In the genomic region with DNA sequence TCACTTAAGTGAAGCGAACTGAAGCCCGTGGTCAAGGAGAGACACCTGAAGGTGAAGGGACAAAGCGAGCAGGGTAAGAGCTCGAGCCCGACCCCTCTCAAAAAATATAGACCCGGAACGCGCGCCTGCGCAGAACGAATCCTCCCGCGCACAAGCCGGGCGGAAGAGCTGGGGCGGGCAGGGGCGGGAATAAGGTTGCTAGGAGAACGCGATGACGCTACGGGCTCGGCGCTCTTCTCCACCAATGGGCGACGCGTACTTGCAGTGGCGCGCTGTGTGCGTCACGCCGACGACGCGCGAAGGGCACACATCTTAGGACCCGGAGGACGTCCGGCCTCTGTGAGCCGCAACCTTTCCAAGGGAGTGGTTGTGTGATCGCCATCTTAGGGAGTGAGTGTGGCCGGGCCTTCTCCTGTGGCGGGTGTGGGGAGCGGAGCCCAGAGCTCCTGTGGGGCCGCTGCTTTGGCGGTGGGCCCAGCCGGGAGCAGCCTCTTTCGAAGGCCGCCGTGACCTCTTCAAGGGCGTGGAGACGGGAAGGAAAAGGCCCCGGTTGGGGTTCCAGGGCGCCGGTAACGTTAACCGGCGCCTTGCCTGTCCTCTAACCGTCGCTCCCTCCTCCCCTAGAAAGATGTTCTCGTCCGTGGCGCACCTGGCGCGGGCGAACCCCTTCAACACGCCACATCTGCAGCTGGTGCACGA, we compare ENCODE assay signal across 1 cellular context.
A peak's percentile ranks its signal among the peaks of the same experiment; 100 is the strongest.
TF ChIP-seq lines count a peak whose summit lies in the region.

A gene (plus strand): TSS at position 336 of the 699 bp plus-strand sequence. CDS start 293 bp downstream, at position 629.

TF ChIP-seq in K562, 482 proteins besides CTCF, POLR2A, EP300 and RAD21 (continued from another document):
- TF ChIP-seq RBM14 (IDR thresholded peaks at IDR 0.05; ENCODE audit: borderline replicate concordance, insufficient read depth, low read depth, low read length) (no peak), NR2C2 (CRISPR knock-in tag; IDR thresholded peaks at IDR 0.05) (no peak), NR2C2 (tag; IDR thresholded peaks at IDR 0.05) (peak; percentile 80), GATAD2A (IDR thresholded peaks at IDR 0.05) (no peak), SP1 (CRISPR knock-in tag; IDR thresholded peaks at IDR 0.05) (peak; percentile 14; the same call in 1 of the 2 replicates), ZNF561 (CRISPR knock-in tag; conservative IDR thresholded peaks at IDR 0.05) (no peak), FOS (IDR thresholded peaks at IDR 0.05; ENCODE audit: extremely low read depth, insufficient read length) (peak; percentile 69), PHF20 (IDR thresholded peaks at IDR 0.05; ENCODE audit: partially characterized antibody) (peak; percentile 73), THRAP3 (IDR thresholded peaks at IDR 0.05; ENCODE audit: borderline replicate concordance) (no peak), CCNT2 (IDR thresholded peaks at IDR 0.05; ENCODE audit: borderline replicate concordance, extremely low read depth, insufficient read length, low read depth, low read length) (no peak), JUN (IDR thresholded peaks at IDR 0.05; ENCODE audit: borderline replicate concordance, low read depth, low read length) (peak; percentile 59; the same call in 1 of the 2 replicates), JUN (CRISPR knock-in tag; IDR thresholded peaks at IDR 0.05; ENCODE audit: borderline replicate concordance) (no peak), KLF10 (CRISPR knock-in tag; IDR thresholded peaks at IDR 0.05) (no peak), NFRKB (IDR thresholded peaks at IDR 0.05; ENCODE audit: low read depth) (peak; percentile 89), GABPB1 (CRISPR knock-in tag; IDR thresholded peaks at IDR 0.05) (peak; percentile 85; the same call in 1 of the 2 replicates), ZNF551 (CRISPR knock-in tag; IDR thresholded peaks at IDR 0.05) (no peak), ZFP1 (CRISPR knock-in tag; IDR thresholded peaks at IDR 0.05) (peak; percentile 40; the same call in 1 of the 2 replicates), CREBBP (IDR thresholded peaks at IDR 0.05; ENCODE audit: low read depth, low read length) (no peak), MEF2A (IDR thresholded peaks at IDR 0.05; ENCODE audit: control insufficient read depth, low read depth, low read length) (no peak), NCOA4 (IDR thresholded peaks at IDR 0.05; ENCODE audit: partially characterized antibody) (no peak), SRF (CRISPR knock-in tag; IDR thresholded peaks at IDR 0.05) (peak in 1 of 2 experiments; percentile 66; a peak in 2 of 4 replicates), SMAD3 (CRISPR knock-in tag; conservative IDR thresholded peaks at IDR 0.05) (no peak), ZBED1 (IDR thresholded peaks at IDR 0.05) (no peak; the same call in 1 of the 2 replicates), TCF7L2 (IDR thresholded peaks at IDR 0.05; ENCODE audit: low read depth, low read length) (no peak), ATF7 (IDR thresholded peaks at IDR 0.05) (peak; percentile 78), KLF16 (IDR thresholded peaks at IDR 0.05) (no peak), KLF13 (tag; IDR thresholded peaks at IDR 0.05; ENCODE audit: borderline replicate concordance, low read depth) (no peak)
- TF ChIP-seq, protein P1, sequence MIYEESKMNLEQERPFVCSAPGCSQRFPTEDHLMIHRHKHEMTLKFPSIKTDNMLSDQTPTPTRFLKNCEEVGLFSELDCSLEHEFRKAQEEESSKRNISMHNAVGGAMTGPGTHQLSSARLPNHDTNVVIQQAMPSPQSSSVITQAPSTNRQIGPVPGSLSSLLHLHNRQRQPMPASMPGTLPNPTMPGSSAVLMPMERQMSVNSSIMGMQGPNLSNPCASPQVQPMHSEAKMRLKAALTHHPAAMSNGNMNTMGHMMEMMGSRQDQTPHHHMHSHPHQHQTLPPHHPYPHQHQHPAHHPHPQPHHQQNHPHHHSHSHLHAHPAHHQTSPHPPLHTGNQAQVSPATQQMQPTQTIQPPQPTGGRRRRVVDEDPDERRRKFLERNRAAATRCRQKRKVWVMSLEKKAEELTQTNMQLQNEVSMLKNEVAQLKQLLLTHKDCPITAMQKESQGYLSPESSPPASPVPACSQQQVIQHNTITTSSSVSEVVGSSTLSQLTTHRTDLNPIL (CRISPR knock-in tag; IDR thresholded peaks at IDR 0.05) = no peak
- TF ChIP-seq, protein P2, sequence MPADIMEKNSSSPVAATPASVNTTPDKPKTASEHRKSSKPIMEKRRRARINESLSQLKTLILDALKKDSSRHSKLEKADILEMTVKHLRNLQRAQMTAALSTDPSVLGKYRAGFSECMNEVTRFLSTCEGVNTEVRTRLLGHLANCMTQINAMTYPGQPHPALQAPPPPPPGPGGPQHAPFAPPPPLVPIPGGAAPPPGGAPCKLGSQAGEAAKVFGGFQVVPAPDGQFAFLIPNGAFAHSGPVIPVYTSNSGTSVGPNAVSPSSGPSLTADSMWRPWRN (IDR thresholded peaks at IDR 0.05; ENCODE audit: low read depth) = no peak
- TF ChIP-seq, protein P3, sequence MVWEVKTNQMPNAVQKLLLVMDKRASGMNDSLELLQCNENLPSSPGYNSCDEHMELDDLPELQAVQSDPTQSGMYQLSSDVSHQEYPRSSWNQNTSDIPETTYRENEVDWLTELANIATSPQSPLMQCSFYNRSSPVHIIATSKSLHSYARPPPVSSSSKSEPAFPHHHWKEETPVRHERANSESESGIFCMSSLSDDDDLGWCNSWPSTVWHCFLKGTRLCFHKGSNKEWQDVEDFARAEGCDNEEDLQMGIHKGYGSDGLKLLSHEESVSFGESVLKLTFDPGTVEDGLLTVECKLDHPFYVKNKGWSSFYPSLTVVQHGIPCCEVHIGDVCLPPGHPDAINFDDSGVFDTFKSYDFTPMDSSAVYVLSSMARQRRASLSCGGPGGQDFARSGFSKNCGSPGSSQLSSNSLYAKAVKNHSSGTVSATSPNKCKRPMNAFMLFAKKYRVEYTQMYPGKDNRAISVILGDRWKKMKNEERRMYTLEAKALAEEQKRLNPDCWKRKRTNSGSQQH (CRISPR knock-in tag; IDR thresholded peaks at IDR 0.05) = no peak; the same call in 1 of the 2 replicates
- TF ChIP-seq, protein P4, sequence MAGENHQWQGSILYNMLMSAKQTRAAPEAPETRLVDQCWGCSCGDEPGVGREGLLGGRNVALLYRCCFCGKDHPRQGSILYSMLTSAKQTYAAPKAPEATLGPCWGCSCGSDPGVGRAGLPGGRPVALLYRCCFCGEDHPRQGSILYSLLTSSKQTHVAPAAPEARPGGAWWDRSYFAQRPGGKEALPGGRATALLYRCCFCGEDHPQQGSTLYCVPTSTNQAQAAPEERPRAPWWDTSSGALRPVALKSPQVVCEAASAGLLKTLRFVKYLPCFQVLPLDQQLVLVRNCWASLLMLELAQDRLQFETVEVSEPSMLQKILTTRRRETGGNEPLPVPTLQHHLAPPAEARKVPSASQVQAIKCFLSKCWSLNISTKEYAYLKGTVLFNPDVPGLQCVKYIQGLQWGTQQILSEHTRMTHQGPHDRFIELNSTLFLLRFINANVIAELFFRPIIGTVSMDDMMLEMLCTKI (IDR thresholded peaks at IDR 0.05; ENCODE audit: partially characterized antibody) = no peak
- TF ChIP-seq, protein P5, sequence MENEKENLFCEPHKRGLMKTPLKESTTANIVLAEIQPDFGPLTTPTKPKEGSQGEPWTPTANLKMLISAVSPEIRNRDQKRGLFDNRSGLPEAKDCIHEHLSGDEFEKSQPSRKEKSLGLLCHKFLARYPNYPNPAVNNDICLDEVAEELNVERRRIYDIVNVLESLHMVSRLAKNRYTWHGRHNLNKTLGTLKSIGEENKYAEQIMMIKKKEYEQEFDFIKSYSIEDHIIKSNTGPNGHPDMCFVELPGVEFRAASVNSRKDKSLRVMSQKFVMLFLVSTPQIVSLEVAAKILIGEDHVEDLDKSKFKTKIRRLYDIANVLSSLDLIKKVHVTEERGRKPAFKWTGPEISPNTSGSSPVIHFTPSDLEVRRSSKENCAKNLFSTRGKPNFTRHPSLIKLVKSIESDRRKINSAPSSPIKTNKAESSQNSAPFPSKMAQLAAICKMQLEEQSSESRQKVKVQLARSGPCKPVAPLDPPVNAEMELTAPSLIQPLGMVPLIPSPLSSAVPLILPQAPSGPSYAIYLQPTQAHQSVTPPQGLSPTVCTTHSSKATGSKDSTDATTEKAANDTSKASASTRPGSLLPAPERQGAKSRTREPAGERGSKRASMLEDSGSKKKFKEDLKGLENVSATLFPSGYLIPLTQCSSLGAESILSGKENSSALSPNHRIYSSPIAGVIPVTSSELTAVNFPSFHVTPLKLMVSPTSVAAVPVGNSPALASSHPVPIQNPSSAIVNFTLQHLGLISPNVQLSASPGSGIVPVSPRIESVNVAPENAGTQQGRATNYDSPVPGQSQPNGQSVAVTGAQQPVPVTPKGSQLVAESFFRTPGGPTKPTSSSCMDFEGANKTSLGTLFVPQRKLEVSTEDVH (IDR thresholded peaks at IDR 0.05; ENCODE audit: low read depth, partially characterized antibody) = peak; percentile 84
- TF ChIP-seq, protein P6, sequence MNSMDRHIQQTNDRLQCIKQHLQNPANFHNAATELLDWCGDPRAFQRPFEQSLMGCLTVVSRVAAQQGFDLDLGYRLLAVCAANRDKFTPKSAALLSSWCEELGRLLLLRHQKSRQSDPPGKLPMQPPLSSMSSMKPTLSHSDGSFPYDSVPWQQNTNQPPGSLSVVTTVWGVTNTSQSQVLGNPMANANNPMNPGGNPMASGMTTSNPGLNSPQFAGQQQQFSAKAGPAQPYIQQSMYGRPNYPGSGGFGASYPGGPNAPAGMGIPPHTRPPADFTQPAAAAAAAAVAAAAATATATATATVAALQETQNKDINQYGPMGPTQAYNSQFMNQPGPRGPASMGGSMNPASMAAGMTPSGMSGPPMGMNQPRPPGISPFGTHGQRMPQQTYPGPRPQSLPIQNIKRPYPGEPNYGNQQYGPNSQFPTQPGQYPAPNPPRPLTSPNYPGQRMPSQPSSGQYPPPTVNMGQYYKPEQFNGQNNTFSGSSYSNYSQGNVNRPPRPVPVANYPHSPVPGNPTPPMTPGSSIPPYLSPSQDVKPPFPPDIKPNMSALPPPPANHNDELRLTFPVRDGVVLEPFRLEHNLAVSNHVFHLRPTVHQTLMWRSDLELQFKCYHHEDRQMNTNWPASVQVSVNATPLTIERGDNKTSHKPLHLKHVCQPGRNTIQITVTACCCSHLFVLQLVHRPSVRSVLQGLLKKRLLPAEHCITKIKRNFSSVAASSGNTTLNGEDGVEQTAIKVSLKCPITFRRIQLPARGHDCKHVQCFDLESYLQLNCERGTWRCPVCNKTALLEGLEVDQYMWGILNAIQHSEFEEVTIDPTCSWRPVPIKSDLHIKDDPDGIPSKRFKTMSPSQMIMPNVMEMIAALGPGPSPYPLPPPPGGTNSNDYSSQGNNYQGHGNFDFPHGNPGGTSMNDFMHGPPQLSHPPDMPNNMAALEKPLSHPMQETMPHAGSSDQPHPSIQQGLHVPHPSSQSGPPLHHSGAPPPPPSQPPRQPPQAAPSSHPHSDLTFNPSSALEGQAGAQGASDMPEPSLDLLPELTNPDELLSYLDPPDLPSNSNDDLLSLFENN (IDR thresholded peaks at IDR 0.05; ENCODE audit: low read depth in 2 of 2, low read length in 2 of 2) = peak in 1 of 2 experiments; percentile 69; a peak in 2 of 4 replicates
- TF ChIP-seq, protein P7, sequence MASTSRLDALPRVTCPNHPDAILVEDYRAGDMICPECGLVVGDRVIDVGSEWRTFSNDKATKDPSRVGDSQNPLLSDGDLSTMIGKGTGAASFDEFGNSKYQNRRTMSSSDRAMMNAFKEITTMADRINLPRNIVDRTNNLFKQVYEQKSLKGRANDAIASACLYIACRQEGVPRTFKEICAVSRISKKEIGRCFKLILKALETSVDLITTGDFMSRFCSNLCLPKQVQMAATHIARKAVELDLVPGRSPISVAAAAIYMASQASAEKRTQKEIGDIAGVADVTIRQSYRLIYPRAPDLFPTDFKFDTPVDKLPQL (IDR thresholded peaks at IDR 0.05; ENCODE audit: extremely low read depth, insufficient read length) = peak; percentile 57
TF ChIP-seq in K562: peak in this region for 131.
